1 cellular context compared by ENCODE assay signal in the genomic region with DNA sequence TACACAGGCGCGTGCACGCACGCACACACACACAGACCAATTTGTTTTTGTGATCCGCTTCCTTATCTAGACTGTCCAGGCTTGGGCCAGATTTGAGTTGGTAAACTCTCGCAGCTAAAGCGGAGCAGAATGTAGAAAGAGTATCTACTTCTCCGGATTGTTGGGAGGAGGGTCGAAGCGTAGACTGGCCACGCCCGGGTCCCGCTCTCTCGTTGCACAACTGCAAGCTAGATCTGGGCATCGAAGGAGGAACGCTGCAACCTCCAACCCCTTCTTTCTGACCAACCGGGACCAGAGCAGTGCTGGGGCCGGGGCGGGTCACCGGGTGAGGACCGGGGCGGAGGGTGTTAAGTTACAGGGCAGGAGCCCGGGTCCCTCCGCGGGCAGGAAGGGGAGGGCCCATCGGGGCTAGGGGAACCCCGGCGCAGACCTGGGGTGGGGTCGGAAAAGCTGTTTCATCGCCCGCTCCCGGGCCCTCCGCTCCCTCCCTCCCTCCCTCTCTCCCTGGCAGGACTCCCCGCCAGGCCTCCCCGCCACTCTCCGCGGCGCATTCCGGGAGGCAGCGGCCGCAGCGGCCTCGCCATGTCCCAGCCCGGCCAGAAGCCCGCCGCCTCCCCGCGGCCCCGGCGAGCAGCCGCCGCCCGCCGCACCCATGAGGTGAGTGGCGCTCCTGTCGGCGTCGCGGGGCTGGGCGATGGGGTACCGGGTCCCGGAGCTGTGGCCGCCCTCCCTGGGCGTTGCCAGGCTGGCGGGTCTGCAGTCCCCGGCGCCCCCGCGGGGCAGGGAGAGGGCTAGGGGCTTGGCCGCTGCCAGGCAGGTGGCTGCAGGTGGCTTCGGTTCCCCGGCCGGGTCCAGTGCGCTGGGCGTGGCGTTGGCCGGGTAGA.
TF ChIP-seq lines count a peak whose summit lies in the region.

Gene CAST, plus strand, starts transcription at position 536 of the 884 bp plus-strand sequence. Its CDS starts 47 bp downstream, at position 583.

TF ChIP-seq in GM12878, 131 proteins besides CTCF, POLR2A, EP300 and RAD21 (continued from another document):
- TF ChIP-seq PAX5 (IDR thresholded peaks at IDR 0.05; ENCODE audit: borderline replicate concordance, low read depth, low read length) (no peak), CBFB (IDR thresholded peaks at IDR 0.05; ENCODE audit: low read depth) (no peak), KLF5 (IDR thresholded peaks at IDR 0.05; ENCODE audit: partially characterized antibody) (no peak), JUND (IDR thresholded peaks at IDR 0.05; ENCODE audit: low read depth, low read length) (no peak), CEBPB (IDR thresholded peaks at IDR 0.05; ENCODE audit: borderline replicate concordance in 1 of 2, low read depth in 2 of 2, low read length in 2 of 2) (peak in 1 of 2 experiments; percentile 65; a peak in 1 of 4 replicates), ZNF622 (IDR thresholded peaks at IDR 0.05) (no peak), MYC (IDR thresholded peaks at IDR 0.05; ENCODE audit: insufficient read depth, insufficient read length, insufficient replicate concordance, low read length, severe bottlenecking) (peak; percentile 16), SMARCA5 (IDR thresholded peaks at IDR 0.05) (0 out of 2 replicates have a peak, but pooled peaks have one; percentile 57), BACH1 (IDR thresholded peaks at IDR 0.05; ENCODE audit: borderline replicate concordance) (peak; percentile 36; the same call in 1 of the 2 replicates), ATF7 (IDR thresholded peaks at IDR 0.05; ENCODE audit: low read depth) (no peak), GATAD2B (conservative IDR thresholded peaks at IDR 0.05; ENCODE audit: low read depth) (peak; percentile 42; the same call in 1 of the 2 replicates), DPF2 (IDR thresholded peaks at IDR 0.05) (peak; percentile 59; the same call in 1 of the 2 replicates), USF2 (IDR thresholded peaks at IDR 0.05; ENCODE audit: borderline replicate concordance, low read depth, low read length) (no peak), NKRF (conservative IDR thresholded peaks at IDR 0.05) (peak; percentile 83), TCF3 (IDR thresholded peaks at IDR 0.05; ENCODE audit: borderline replicate concordance, insufficient read depth, low read depth, low read length) (peak; percentile 85; the same call in 1 of the 2 replicates), CHD2 (IDR thresholded peaks at IDR 0.05; ENCODE audit: borderline replicate concordance, low read depth, low read length) (peak; percentile 65; the same call in 1 of the 2 replicates), IRF4 (IDR thresholded peaks at IDR 0.05; ENCODE audit: low read depth, low read length) (no peak), BCLAF1 (IDR thresholded peaks at IDR 0.05) (no peak), STAT1 (conservative IDR thresholded peaks at IDR 0.05) (no peak), SUZ12 (IDR thresholded peaks at IDR 0.05; ENCODE audit: unreplicated experiment) (no peak), IKZF1 (conservative IDR thresholded peaks at IDR 0.05) (peak; percentile 54), YY1 (IDR thresholded peaks at IDR 0.05; ENCODE audit: low read depth, low read length) (no peak), NR2C1 (IDR thresholded peaks at IDR 0.05) (0 out of 2 replicates have a peak, but pooled peaks have one; percentile 29), NFYA (IDR thresholded peaks at IDR 0.05; ENCODE audit: borderline replicate concordance, low read depth, low read length) (no peak), ZNF24 (IDR thresholded peaks at IDR 0.05) (no peak), HCFC1 (IDR thresholded peaks at IDR 0.05; ENCODE audit: low read length) (no peak), KDM1A (IDR thresholded peaks at IDR 0.05; ENCODE audit: borderline replicate concordance) (no peak), ZSCAN29 (IDR thresholded peaks at IDR 0.05) (peak; percentile 78), LARP7 (IDR thresholded peaks at IDR 0.05) (peak; percentile 68), PKNOX1 (IDR thresholded peaks at IDR 0.05) (no peak), CREM (IDR thresholded peaks at IDR 0.05; ENCODE audit: low read depth) (no peak), NR2F1 (conservative IDR thresholded peaks at IDR 0.05) (peak; percentile 38; the same call in 1 of the 2 replicates)
- TF ChIP-seq, protein P1, sequence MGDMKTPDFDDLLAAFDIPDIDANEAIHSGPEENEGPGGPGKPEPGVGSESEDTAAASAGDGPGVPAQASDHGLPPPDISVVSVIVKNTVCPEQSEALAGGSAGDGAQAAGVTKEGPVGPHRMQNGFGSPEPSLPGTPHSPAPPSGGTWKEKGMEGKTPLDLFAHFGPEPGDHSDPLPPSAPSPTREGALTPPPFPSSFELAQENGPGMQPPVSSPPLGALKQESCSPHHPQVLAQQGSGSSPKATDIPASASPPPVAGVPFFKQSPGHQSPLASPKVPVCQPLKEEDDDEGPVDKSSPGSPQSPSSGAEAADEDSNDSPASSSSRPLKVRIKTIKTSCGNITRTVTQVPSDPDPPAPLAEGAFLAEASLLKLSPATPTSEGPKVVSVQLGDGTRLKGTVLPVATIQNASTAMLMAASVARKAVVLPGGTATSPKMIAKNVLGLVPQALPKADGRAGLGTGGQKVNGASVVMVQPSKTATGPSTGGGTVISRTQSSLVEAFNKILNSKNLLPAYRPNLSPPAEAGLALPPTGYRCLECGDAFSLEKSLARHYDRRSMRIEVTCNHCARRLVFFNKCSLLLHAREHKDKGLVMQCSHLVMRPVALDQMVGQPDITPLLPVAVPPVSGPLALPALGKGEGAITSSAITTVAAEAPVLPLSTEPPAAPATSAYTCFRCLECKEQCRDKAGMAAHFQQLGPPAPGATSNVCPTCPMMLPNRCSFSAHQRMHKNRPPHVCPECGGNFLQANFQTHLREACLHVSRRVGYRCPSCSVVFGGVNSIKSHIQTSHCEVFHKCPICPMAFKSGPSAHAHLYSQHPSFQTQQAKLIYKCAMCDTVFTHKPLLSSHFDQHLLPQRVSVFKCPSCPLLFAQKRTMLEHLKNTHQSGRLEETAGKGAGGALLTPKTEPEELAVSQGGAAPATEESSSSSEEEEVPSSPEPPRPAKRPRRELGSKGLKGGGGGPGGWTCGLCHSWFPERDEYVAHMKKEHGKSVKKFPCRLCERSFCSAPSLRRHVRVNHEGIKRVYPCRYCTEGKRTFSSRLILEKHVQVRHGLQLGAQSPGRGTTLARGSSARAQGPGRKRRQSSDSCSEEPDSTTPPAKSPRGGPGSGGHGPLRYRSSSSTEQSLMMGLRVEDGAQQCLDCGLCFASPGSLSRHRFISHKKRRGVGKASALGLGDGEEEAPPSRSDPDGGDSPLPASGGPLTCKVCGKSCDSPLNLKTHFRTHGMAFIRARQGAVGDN (IDR thresholded peaks at IDR 0.05), result no peak
- TF ChIP-seq, protein P2, sequence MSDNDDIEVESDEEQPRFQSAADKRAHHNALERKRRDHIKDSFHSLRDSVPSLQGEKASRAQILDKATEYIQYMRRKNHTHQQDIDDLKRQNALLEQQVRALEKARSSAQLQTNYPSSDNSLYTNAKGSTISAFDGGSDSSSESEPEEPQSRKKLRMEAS (IDR thresholded peaks at IDR 0.05; ENCODE audit: low read depth, low read length), result 0 out of 2 replicates have a peak, but pooled peaks have one; percentile 15
- TF ChIP-seq, protein P3, sequence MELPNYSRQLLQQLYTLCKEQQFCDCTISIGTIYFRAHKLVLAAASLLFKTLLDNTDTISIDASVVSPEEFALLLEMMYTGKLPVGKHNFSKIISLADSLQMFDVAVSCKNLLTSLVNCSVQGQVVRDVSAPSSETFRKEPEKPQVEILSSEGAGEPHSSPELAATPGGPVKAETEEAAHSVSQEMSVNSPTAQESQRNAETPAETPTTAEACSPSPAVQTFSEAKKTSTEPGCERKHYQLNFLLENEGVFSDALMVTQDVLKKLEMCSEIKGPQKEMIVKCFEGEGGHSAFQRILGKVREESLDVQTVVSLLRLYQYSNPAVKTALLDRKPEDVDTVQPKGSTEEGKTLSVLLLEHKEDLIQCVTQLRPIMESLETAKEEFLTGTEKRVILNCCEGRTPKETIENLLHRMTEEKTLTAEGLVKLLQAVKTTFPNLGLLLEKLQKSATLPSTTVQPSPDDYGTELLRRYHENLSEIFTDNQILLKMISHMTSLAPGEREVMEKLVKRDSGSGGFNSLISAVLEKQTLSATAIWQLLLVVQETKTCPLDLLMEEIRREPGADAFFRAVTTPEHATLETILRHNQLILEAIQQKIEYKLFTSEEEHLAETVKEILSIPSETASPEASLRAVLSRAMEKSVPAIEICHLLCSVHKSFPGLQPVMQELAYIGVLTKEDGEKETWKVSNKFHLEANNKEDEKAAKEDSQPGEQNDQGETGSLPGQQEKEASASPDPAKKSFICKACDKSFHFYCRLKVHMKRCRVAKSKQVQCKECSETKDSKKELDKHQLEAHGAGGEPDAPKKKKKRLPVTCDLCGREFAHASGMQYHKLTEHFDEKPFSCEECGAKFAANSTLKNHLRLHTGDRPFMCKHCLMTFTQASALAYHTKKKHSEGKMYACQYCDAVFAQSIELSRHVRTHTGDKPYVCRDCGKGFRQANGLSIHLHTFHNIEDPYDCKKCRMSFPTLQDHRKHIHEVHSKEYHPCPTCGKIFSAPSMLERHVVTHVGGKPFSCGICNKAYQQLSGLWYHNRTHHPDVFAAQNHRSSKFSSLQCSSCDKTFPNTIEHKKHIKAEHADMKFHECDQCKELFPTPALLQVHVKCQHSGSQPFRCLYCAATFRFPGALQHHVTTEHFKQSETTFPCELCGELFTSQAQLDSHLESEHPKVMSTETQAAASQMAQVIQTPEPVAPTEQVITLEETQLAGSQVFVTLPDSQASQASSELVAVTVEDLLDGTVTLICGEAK (IDR thresholded peaks at IDR 0.05; ENCODE audit: borderline replicate concordance), result peak; percentile 8; the same call in 1 of the 2 replicates
